In the genomic region with DNA sequence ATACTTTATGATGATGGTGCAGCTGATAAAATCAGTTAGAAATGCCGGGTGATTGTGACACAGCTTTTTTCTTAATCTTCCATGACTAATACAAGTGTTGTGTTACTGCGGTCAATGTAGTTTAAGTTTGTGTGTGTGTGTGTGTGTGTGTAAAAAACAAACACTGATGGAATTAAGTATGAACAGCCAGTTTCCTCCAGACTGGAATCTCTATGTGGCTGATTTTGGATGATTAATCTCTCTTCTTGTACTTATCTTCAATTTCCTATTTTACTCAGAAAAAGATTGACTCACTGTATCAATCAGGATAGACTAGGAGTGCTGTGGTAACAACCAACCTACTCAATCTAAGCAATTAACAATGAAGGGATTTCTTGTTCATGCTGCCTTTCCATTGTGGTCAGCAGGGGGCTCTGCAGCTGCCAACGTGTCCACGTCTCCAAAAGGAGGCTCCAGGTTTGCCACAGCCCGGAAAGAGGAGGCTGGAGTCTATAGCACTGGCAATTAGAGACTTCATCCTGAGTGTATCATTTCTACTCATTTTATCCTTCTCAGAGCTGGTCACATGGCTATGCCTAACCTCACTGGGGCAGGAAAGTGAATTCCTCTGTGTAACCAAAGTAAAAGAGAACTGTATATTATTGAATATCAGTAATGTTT, we compare ENCODE assay signal across 9 cellular contexts.
A peak's percentile ranks its signal among the peaks of the same experiment; 100 is the strongest.
DNase-seq lines count a peak whose midpoint lies in the region; ATAC-seq and TF ChIP-seq lines count a peak whose summit lies in the region.
"Had no signal": no experiment of that assay in that cellular context is flagged by ENCODE, and none has a peak within 500 bp of the region (broad histone marks: within the 10 kb centered on the region; RNA-seq: fewer than 3 reads in every experiment).

No MANE protein-coding gene starts in this region.

- no peaks in the 10 kb centered on the region for H3K4me1 ChIP-seq in mucosa of descending colon (ENCODE audit: low read depth)

- no peaks in the 10 kb centered on the region for H3K27me3 Mint-ChIP-seq in CD4-positive, alpha-beta T cell

- no peak overlapping the region for H3K4me3 ChIP-seq in mucosa of descending colon

- no peak for TF ChIP-seq CTCF in mucosa of descending colon (IDR thresholded peaks at IDR 0.05)
- TF ChIP-seq CTCF in CD4-positive, alpha-beta T cell (IDR thresholded peaks at IDR 0.05), result no peak

- POLR2A ChIA-PET in CD4-positive, alpha-beta T cell (lab: Charles Lee), result no interaction called here

- no peaks in the 10 kb centered on the region for H3K36me3 ChIP-seq in mucosa of descending colon (ENCODE audit: low read depth)

- no peaks in the 10 kb centered on the region for H3K9me3 Mint-ChIP-seq in CD4-positive, alpha-beta T cell

- DNase-seq in stimulated activated CD4-positive, alpha-beta T cell treated with anti-CD3 and anti-CD28 coated beads, Interleukin-15, amount 100 ng/mL, for 24 hours, result peak; percentile 27
- no peak for DNase-seq in stimulated activated CD4-positive, alpha-beta T cell treated with anti-CD3 and anti-CD28 coated beads, Interleukin-4, amount 100 ng/mL, for 1 hour
- DNase-seq in NCI-H187 (lab: John Stamatoyannopoulos, UW) (peak; percentile 3 to 14), cerebellar cortex (ENCODE audit: low spot score) (peak; percentile 12), mucosa of descending colon (peak in 2 of 3 donors; percentile 23 to 32)
- DNase-seq in CD4-positive, alpha-beta T cell, result no peak

- no peaks in the 10 kb centered on the region for H3K4me1 Mint-ChIP-seq in CD4-positive, alpha-beta T cell (ENCODE audit: low read depth)

- no peaks in the 10 kb centered on the region for H3K27me3 ChIP-seq in CD4-positive, alpha-beta T cell (ENCODE audit: control insufficient read depth, insufficient read depth, low read length)

- CTCF ChIA-PET in CD4-positive, alpha-beta T cell (lab: Charles Lee), result no interaction called here

- H3K9me3 ChIP-seq in mucosa of descending colon, result no peaks in the 10 kb centered on the region
- H3K9me3 ChIP-seq in CD4-positive, alpha-beta T cell (ENCODE audit: control insufficient read depth, low read length), result no peaks in the 10 kb centered on the region

- H3K4me3 Mint-ChIP-seq in CD4-positive, alpha-beta T cell, result no peak overlapping the region

- H3K27ac Mint-ChIP-seq in CD4-positive, alpha-beta T cell, result no peak overlapping the region

- H3K36me3 Mint-ChIP-seq in CD4-positive, alpha-beta T cell (ENCODE audit: low read depth), result no peaks in the 10 kb centered on the region

- intact Hi-C loops in mucosa of descending colon (cut with DNase I, micrococcal nuclease), result no loop called here
- intact Hi-C loops in CD4-positive, alpha-beta T cell (cut with DNase I, micrococcal nuclease), result no loop called here

- peak; percentile 34 for ATAC-seq in mucosa of descending colon
- ATAC-seq in HG02884 (IDR thresholded peaks at IDR 0.05; ENCODE audit: unreplicated experiment), result no peak
- ATAC-seq in HG02588 (IDR thresholded peaks at IDR 0.05; ENCODE audit: unreplicated experiment), result no peak
- no peak for ATAC-seq in CD4-positive, alpha-beta T cell (ENCODE audit: poor library complexity)
- ATAC-seq: left colon had no signal

- no peak overlapping the region for H3K27ac ChIP-seq in CD4-positive, alpha-beta T cell (ENCODE audit: low read depth, low read length)

Comparison
In these comparisons a context has a peak if more than half of its experiments do, and no peak if none do; other contexts are left out.
1. DNase-seq: peak in stimulated activated CD4-positive, alpha-beta T cell treated with anti-CD3 and anti-CD28 coated beads, Interleukin-15, amount 100 ng/mL, for 24 hours (single experiment), NCI-H187 (2 of 2), cerebellar cortex (single experiment) and mucosa of descending colon (2 of 3); none in stimulated activated CD4-positive, alpha-beta T cell treated with anti-CD3 and anti-CD28 coated beads, Interleukin-4, amount 100 ng/mL, for 1 hour (single experiment) and CD4-positive, alpha-beta T cell (0 of 10).